ENCODE assay signal across 27 cellular contexts in genomic region chr2:215189393-215189792, GRCh38. TPM values are rescaled to one million over a fixed set of nuclear protein-coding genes. Genes with fewer than 3 reads are reported as not detected.
"Had no signal": no experiment of that assay in that cellular context is flagged by ENCODE, and none has a peak within 500 bp of the region (broad histone marks: within the 10 kb centered on the region; RNA-seq: fewer than 3 reads in every experiment).

No MANE protein-coding gene starts in this region.

- H3K27me3 ChIP-seq: brain microvascular endothelial cell had no signal

- DNase-seq: activated B cell treated with CpG ODN at 0.5 μM for 24 hours; activated CD4-positive, alpha-beta memory T cell treated with anti-CD3 and anti-CD28 coated beads for 36 hours; activated CD4-positive, alpha-beta T cell treated with anti-CD3 and anti-CD28 coated beads for 1 hour; activated CD4-positive, alpha-beta T cell treated with anti-CD3 and anti-CD28 coated beads, Interleukin-2, amount 10 ng/mL, durations not matched to agents 7 days and 5 days; activated CD8-positive, alpha-beta memory T cell treated with anti-CD3 and anti-CD28 coated beads for 24 hours; activated gamma-delta T cell; activated naive CD4-positive, alpha-beta T cell treated with anti-CD3 and anti-CD28 coated beads for 36 hours; activated naive CD8-positive, alpha-beta T cell treated with anti-CD3 and anti-CD28 coated beads for 36 hours; activated T-cell treated with anti-CD3 and anti-CD28 coated beads, Interleukin-2, amount 50 U/mL, for 4 hours; brain microvascular endothelial cell; caudate nucleus; Kasumi-1; KBM-7; NCI-H1048; NCI-H2029; NCI-H2107; NCI-H2171 treated with DMSO at 0.1 percent for 48 hours; NCI-H226; NCI-H510A; PC-9; T-cell; T-helper 2 cell; T1000 had no signal

- H3K4me2 ChIP-seq: PC-9 had no signal

- FAIRE-seq: TTC549 had no signal

- H3K27ac ChIP-seq: brain microvascular endothelial cell, PC-9, SK-N-MC had no signal

- ATAC-seq: activated T-cell treated with anti-CD3 and anti-CD28 coated beads, Interleukin-2, amount 50 U/mL, for 4 hours; Right ventricle myocardium inferior; T-cell had no signal

- H3K4me3 ChIP-seq: PC-9, SK-N-MC had no signal

- H2AFZ ChIP-seq: PC-9 had no signal

- H3K36me3 ChIP-seq: brain microvascular endothelial cell had no signal

RNA-seq across cellular contexts. Expression of gene ABCA12, which starts 51.0 kb away (rescaled TPM):
- total RNA-seq: activated B cell treated with CpG ODN at 0.5 μM for 24 hours; activated CD4-positive, alpha-beta memory T cell treated with anti-CD3 and anti-CD28 coated beads for 36 hours; activated CD4-positive, alpha-beta T cell treated with anti-CD3 and anti-CD28 coated beads, Interleukin-2, amount 10 ng/mL, durations not matched to agents 7 days and 5 days; activated naive CD4-positive, alpha-beta T cell treated with anti-CD3 and anti-CD28 coated beads for 36 hours; activated naive CD8-positive, alpha-beta T cell treated with anti-CD3 and anti-CD28 coated beads for 36 hours; activated T-cell treated with anti-CD3 and anti-CD28 coated beads, Interleukin-2, amount 50 U/mL, for 4 hours; Right ventricle myocardium inferior; T-cell had no signal
- polyA plus RNA-seq: adipose tissue had no signal
